In the genomic region with DNA sequence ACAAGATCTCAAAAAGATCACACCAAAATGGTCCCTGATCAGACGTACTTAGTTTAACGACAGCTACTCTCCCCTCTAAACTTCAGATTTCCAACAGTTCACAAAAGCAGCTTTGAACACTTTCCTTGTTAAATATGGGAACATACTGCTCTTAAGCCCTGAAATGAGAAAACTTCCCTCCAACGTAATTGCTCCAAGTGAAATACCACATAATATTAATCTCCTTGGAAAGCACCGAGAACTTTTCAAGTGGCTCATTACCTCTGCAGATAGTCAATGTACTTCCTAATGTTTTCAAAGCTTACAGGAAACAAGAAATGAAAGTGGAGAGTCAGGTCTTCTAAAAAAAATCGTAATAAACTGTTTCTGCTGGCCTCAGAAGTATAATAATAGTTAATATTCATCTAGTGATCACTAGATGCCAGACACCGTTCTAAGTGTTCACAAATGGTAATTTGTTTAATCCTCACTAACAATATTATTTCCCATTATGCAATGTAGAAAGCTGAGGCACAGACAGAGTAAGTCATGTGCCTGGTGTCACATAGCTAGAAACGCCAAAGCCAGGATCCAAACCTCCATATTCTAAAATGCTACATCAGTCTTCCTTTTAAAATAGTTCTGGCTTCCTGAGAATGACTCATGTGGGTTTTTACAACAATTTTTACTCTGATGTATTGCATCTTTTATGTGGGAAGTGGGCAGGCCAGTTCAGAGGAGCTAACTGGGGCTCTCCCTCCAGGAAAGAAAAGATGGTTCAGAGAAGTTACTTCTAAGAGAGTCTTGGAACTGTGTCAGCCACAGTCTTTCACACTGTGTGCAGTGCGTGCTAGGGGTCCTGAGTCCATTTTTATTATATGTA, we compare ENCODE assay signal across 12 cellular contexts.
DNase-seq lines count a peak whose midpoint lies in the region; ATAC-seq and TF ChIP-seq lines count a peak whose summit lies in the region.
"Had no signal": no experiment of that assay in that cellular context is flagged by ENCODE, and none has a peak within 500 bp of the region (broad histone marks: within the 10 kb centered on the region; RNA-seq: fewer than 3 reads in every experiment).

No MANE protein-coding gene starts in this region.

- no peaks in the 10 kb centered on the region for H3K4me1 Mint-ChIP-seq in type B pancreatic cell (ENCODE audit: unreplicated experiment)
- H3K4me1 Mint-ChIP-seq: naive B cell had no signal

- no peaks in the 10 kb centered on the region for H3K9me3 Mint-ChIP-seq in type B pancreatic cell

- no peak for TF ChIP-seq CTCF in fibroblast of pulmonary artery (IDR thresholded peaks at IDR 0.05; ENCODE audit: low read length, missing control alignments)
- TF ChIP-seq CTCF in type B pancreatic cell (conservative IDR thresholded peaks at IDR 0.05), result no peak

- H3K27ac ChIP-seq in ACC112 (ENCODE audit: low read depth, low read length), result no peak overlapping the region

- no peaks in the 10 kb centered on the region for H3K27me3 ChIP-seq in ACC112 (ENCODE audit: insufficient read depth, low read length)
- H3K27me3 ChIP-seq: heart left ventricle had no signal

- DNase-seq in RPMI7951 (ENCODE audit: low read depth) (peak; percentile 77), fibroblast of pulmonary artery (ENCODE audit: low read depth) (peak; percentile 30), type B pancreatic cell (ENCODE audit: extremely low spot score, unreplicated experiment) (no peak), nucleus accumbens (lab: John Stamatoyannopoulos, UW) (no peak)
- no peak for DNase-seq in stimulated activated naive CD4-positive, alpha-beta T cell treated with Interleukin-2 at 50 U/mL for 16 hours (lab: John Stamatoyannopoulos, UW)
- DNase-seq: heart left ventricle, naive B cell, NCI-H2029 treated with DMSO at 0.1 percent for 48 hours had no signal

- H3K79me2 ChIP-seq in ACC112 (ENCODE audit: control insufficient read depth, insufficient read depth, low read length, unreplicated experiment), result no peaks in the 10 kb centered on the region

- no peak overlapping the region for H3K4me3 ChIP-seq in ACC112 (ENCODE audit: low read depth, low read length)
- no peak overlapping the region for H3K4me3 ChIP-seq in fibroblast of pulmonary artery (replicated peaks; ENCODE audit: low read depth, low read length)
- H3K4me3 ChIP-seq: heart left ventricle had no signal

- no peak overlapping the region for H3K27ac Mint-ChIP-seq in type B pancreatic cell
- H3K27ac Mint-ChIP-seq: activated naive CD8-positive, alpha-beta T cell; naive B cell had no signal

- ATAC-seq in GM21786 (IDR thresholded peaks at IDR 0.05; ENCODE audit: unreplicated experiment) (peak; percentile 53), HG02763 (IDR thresholded peaks at IDR 0.05; ENCODE audit: unreplicated experiment) (no peak)
- ATAC-seq: heart left ventricle had no signal

- H3K4me1 ChIP-seq in ACC112 (ENCODE audit: control insufficient read depth, insufficient read depth, low read length, unreplicated experiment), result peaks cover 9% of the 10 kb centered on the region

- no peaks in the 10 kb centered on the region for H3K36me3 ChIP-seq in ACC112 (ENCODE audit: insufficient read depth, low read length)
- H3K36me3 ChIP-seq: heart left ventricle had no signal

- no peaks in the 10 kb centered on the region for H3K27me3 Mint-ChIP-seq in type B pancreatic cell
- H3K27me3 Mint-ChIP-seq: activated naive CD8-positive, alpha-beta T cell; naive B cell had no signal

- H3K36me3 Mint-ChIP-seq in type B pancreatic cell, result no peaks in the 10 kb centered on the region
- H3K36me3 Mint-ChIP-seq: activated naive CD8-positive, alpha-beta T cell; naive B cell had no signal

- H3K4me3 Mint-ChIP-seq in type B pancreatic cell, result no peak overlapping the region
- H3K4me3 Mint-ChIP-seq: activated naive CD8-positive, alpha-beta T cell had no signal

- H2AFZ ChIP-seq in ACC112 (ENCODE audit: low read length, unreplicated experiment), result peak overlapping the region; percentile 95

Comparison
In these comparisons a context has a peak if more than half of its experiments do, and no peak if none do; other contexts are left out.
1. DNase-seq: peak in RPMI7951 (single experiment) and fibroblast of pulmonary artery (single experiment); none in type B pancreatic cell (single experiment), stimulated activated naive CD4-positive, alpha-beta T cell treated with Interleukin-2 at 50 U/mL for 16 hours (single experiment) and nucleus accumbens (0 of 56).